ENCODE assay signal across 17 cellular contexts in genomic region chr4:95981591-95981990, GRCh38.
DNase-seq lines count a peak whose midpoint lies in the region; ATAC-seq and TF ChIP-seq lines count a peak whose summit lies in the region.
"Had no signal": no experiment of that assay in that cellular context is flagged by ENCODE, and none has a peak within 500 bp of the region (broad histone marks: within the 10 kb centered on the region; RNA-seq: fewer than 3 reads in every experiment).

No MANE protein-coding gene starts in this region.

- no peaks in the 10 kb centered on the region for H3K4me1 ChIP-seq in endodermal cell (ENCODE audit: control insufficient read depth, insufficient read depth, low read length)
- no peaks in the 10 kb centered on the region for H3K4me1 ChIP-seq in upper lobe of right lung
- H3K4me1 ChIP-seq: Caco-2 had no signal

- H3K4me3 Mint-ChIP-seq in endodermal cell: no peak overlapping the region
- H3K4me3 Mint-ChIP-seq: CD4-positive, alpha-beta memory T cell had no signal

- TF ChIP-seq CTCF in endodermal cell (conservative IDR thresholded peaks at IDR 0.05) (no peak), upper lobe of right lung (IDR thresholded peaks at IDR 0.05) (no peak)

- intact Hi-C loops in Right ventricle myocardium superior (cut with DNase I): no loop called here
- intact Hi-C loops in left cardiac atrium (cut with DNase I): no loop called here
- intact Hi-C loops in upper lobe of right lung (cut with DNase I): no loop called here
- intact Hi-C loops in posterior vena cava (cut with DNase I): no loop called here

- peaks cover 4% of the 10 kb centered on the region for H3K9me3 ChIP-seq in endodermal cell (ENCODE audit: control insufficient read depth, low read length)
- H3K9me3 ChIP-seq in upper lobe of right lung: no peaks in the 10 kb centered on the region
- H3K9me3 ChIP-seq: Caco-2 had no signal

- peak; percentile 22 for DNase-seq in Right ventricle myocardium superior
- DNase-seq in left cardiac atrium: no peak
- DNase-seq in endodermal cell: no peak
- no peak for DNase-seq in upper lobe of right lung
- no peak for DNase-seq in posterior vena cava (ENCODE audit: low spot score)
- no peak for DNase-seq in AML-193 (lab: John Stamatoyannopoulos, UW)
- DNase-seq: C1 segment of cervical spinal cord; Caco-2; CD4-positive, alpha-beta memory T cell; DMS153; EL; GDM1; GOT3; H7; HCEC 1CT had no signal

- WGBS in endodermal cell (ENCODE audit: insufficient coverage in 1 of 2, insufficient read length in 1 of 2), 2 experiments: 75 to 85% methylated on average over 2 of the region's 2 CpGs

- H3K27ac ChIP-seq in endodermal cell (ENCODE audit: low read depth, low read length) (peak overlapping the region; percentile 66), upper lobe of right lung (no peak overlapping the region)
- H3K27ac ChIP-seq: 22Rv1 had no signal

- no peak overlapping the region for H3K9ac ChIP-seq in endodermal cell (ENCODE audit: extremely low read depth, low read length, poor library complexity, severe bottlenecking)

- H3K4me3 ChIP-seq in endodermal cell (ENCODE audit: low read length): no peak overlapping the region
- H3K4me3 ChIP-seq in upper lobe of right lung: no peak overlapping the region
- H3K4me3 ChIP-seq: GM12878 had no signal

- H3K9me3 Mint-ChIP-seq in endodermal cell: peaks cover 9% of the 10 kb centered on the region

- ATAC-seq in Right ventricle myocardium superior (ENCODE audit: poor library complexity): peak; percentile 15
- no peak for ATAC-seq in left cardiac atrium
- ATAC-seq in upper lobe of right lung: peak; percentile 11
- ATAC-seq: GM12878 had no signal

- H3K36me3 ChIP-seq in endodermal cell (ENCODE audit: control insufficient read depth, insufficient read depth, low read length) (no peaks in the 10 kb centered on the region), upper lobe of right lung (no peaks in the 10 kb centered on the region)

- H3K27me3 ChIP-seq in endodermal cell (ENCODE audit: control insufficient read depth, insufficient read depth, low read length, poor library complexity, severe bottlenecking) (no peaks in the 10 kb centered on the region), upper lobe of right lung (no peaks in the 10 kb centered on the region)

- no peaks in the 10 kb centered on the region for H3K27me3 Mint-ChIP-seq in endodermal cell (ENCODE audit: insufficient read depth)
- H3K27me3 Mint-ChIP-seq: CD4-positive, alpha-beta memory T cell had no signal

- H3K4me1 Mint-ChIP-seq in endodermal cell: no peaks in the 10 kb centered on the region
- H3K4me1 Mint-ChIP-seq: CD4-positive, alpha-beta memory T cell had no signal

- no peak overlapping the region for H3K27ac Mint-ChIP-seq in endodermal cell
- H3K27ac Mint-ChIP-seq: CD4-positive, alpha-beta memory T cell had no signal

- no peaks in the 10 kb centered on the region for H3K36me3 Mint-ChIP-seq in endodermal cell (ENCODE audit: low read depth)
- H3K36me3 Mint-ChIP-seq: CD4-positive, alpha-beta memory T cell had no signal

Comparison
In these comparisons a context has a peak if more than half of its experiments do, and no peak if none do; other contexts are left out.
1. ATAC-seq: peak in Right ventricle myocardium superior (single experiment) and upper lobe of right lung (single experiment); none in left cardiac atrium (0 of 2).